ENCODE assay signal across 25 cellular contexts in the genomic region with DNA sequence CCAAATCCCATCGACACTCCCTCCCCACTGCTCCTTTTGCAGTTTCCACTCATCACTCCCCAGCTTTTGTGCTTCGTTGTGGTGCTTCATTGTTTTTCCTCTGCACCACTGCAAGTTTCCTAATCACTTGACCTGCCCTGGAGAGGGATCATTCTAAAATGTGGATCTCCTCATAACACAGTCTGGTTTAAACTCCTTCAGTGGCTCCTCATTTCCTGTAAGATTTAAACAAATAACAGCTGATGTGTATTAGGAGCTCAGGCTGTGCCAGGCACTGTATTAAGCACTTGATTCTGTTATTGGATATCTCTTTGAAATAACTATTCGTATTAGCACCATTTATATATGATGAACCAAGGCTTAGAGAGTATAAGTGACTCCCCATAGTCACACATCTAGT.
"Had no signal": no experiment of that assay in that cellular context is flagged by ENCODE, and none has a peak within 500 bp of the region (broad histone marks: within the 10 kb centered on the region; RNA-seq: fewer than 3 reads in every experiment).

No MANE protein-coding gene starts in this region.

- H3K4me2 ChIP-seq: hepatocyte had no signal

- H3K4me3 ChIP-seq: breast epithelium, colonic mucosa, dorsolateral prefrontal cortex, hepatocyte, left ventricle myocardium inferior, spleen, thoracic aorta, vagina had no signal

- H3K4me3 Mint-ChIP-seq: activated CD4-positive, alpha-beta memory T cell treated with anti-CD3 and anti-CD28 coated beads for 36 hours; activated naive CD4-positive, alpha-beta T cell treated with anti-CD3 and anti-CD28 coated beads for 36 hours; activated naive CD8-positive, alpha-beta T cell treated with anti-CD3 and anti-CD28 coated beads, Interleukin-2, amount 10 ng/mL, durations not matched to agents 7 days and 5 days; activated T-cell treated with anti-CD3 and anti-CD28 coated beads, Interleukin-2, amount 50 U/mL, for 72 hours; central memory CD8-positive, alpha-beta T cell; endodermal cell; natural killer cell treated with Interleukin-12 subunit alpha and Interleukin-12 subunit beta and Interleukin-15 and Interleukin-18, amount 100 ng/mL, for 72 hours; type B pancreatic cell had no signal

- H3K27me3 ChIP-seq: breast epithelium, colonic mucosa, dorsolateral prefrontal cortex, hepatocyte, spleen, vagina had no signal

- H3K79me2 ChIP-seq: hepatocyte had no signal

- H3K4me1 Mint-ChIP-seq: activated naive CD8-positive, alpha-beta T cell treated with anti-CD3 and anti-CD28 coated beads, Interleukin-2, amount 10 ng/mL, durations not matched to agents 7 days and 5 days; central memory CD8-positive, alpha-beta T cell had no signal

- DNase-seq: activated CD4-positive, alpha-beta memory T cell treated with anti-CD3 and anti-CD28 coated beads for 36 hours; activated CD4-positive, alpha-beta T cell treated with anti-CD3 and anti-CD28 coated beads for 48 hours; activated effector memory CD4-positive, alpha-beta T cell treated with Interleukin-2 at 50 U/mL for 16 hours; activated naive CD4-positive, alpha-beta T cell treated with anti-CD3 and anti-CD28 coated beads for 36 hours; activated naive CD8-positive, alpha-beta T cell treated with anti-CD3 and anti-CD28 coated beads, Interleukin-2, amount 10 ng/mL, durations not matched to agents 7 days and 5 days; activated T-cell treated with anti-CD3 and anti-CD28 coated beads, Interleukin-2, amount 50 U/mL, for 72 hours; amniotic stem cell; colonic mucosa; dorsolateral prefrontal cortex; endodermal cell; glutamatergic neuron; left ventricle myocardium inferior; mammary epithelial cell; occipital lobe; retina; spleen; stimulated activated CD4-positive, alpha-beta T cell treated with anti-CD3 and anti-CD28 coated beads, Interleukin-4, amount 100 ng/mL, for 1 hour; stimulated activated naive CD4-positive, alpha-beta T cell treated with Interleukin-2 at 50 U/mL for 16 hours had no signal

- H3K27ac Mint-ChIP-seq: activated CD4-positive, alpha-beta memory T cell treated with anti-CD3 and anti-CD28 coated beads for 36 hours; activated naive CD4-positive, alpha-beta T cell treated with anti-CD3 and anti-CD28 coated beads for 36 hours; activated naive CD8-positive, alpha-beta T cell treated with anti-CD3 and anti-CD28 coated beads, Interleukin-2, amount 10 ng/mL, durations not matched to agents 7 days and 5 days; activated T-cell treated with anti-CD3 and anti-CD28 coated beads, Interleukin-2, amount 50 U/mL, for 72 hours; endodermal cell; natural killer cell treated with Interleukin-12 subunit alpha and Interleukin-12 subunit beta and Interleukin-15 and Interleukin-18, amount 100 ng/mL, for 72 hours; type B pancreatic cell had no signal

- H3K9me3 Mint-ChIP-seq: activated CD4-positive, alpha-beta memory T cell treated with anti-CD3 and anti-CD28 coated beads for 36 hours; activated naive CD4-positive, alpha-beta T cell treated with anti-CD3 and anti-CD28 coated beads for 36 hours; activated naive CD8-positive, alpha-beta T cell treated with anti-CD3 and anti-CD28 coated beads, Interleukin-2, amount 10 ng/mL, durations not matched to agents 7 days and 5 days; activated T-cell treated with anti-CD3 and anti-CD28 coated beads, Interleukin-2, amount 50 U/mL, for 72 hours; central memory CD8-positive, alpha-beta T cell; endodermal cell; natural killer cell treated with Interleukin-12 subunit alpha and Interleukin-12 subunit beta and Interleukin-15 and Interleukin-18, amount 100 ng/mL, for 72 hours; type B pancreatic cell had no signal

- H3K4me1 ChIP-seq: breast epithelium, colonic mucosa, left ventricle myocardium inferior, spleen, vagina had no signal

- H2AFZ ChIP-seq: hepatocyte had no signal

- H3K36me3 ChIP-seq: breast epithelium, colonic mucosa, left ventricle myocardium inferior, spleen, thoracic aorta, vagina had no signal

- H3K27ac ChIP-seq: breast epithelium, colonic mucosa, dorsolateral prefrontal cortex, hepatocyte, left ventricle myocardium inferior, spleen, thoracic aorta, vagina had no signal

- H3K36me3 Mint-ChIP-seq: activated CD4-positive, alpha-beta memory T cell treated with anti-CD3 and anti-CD28 coated beads for 36 hours; natural killer cell treated with Interleukin-12 subunit alpha and Interleukin-12 subunit beta and Interleukin-15 and Interleukin-18, amount 100 ng/mL, for 72 hours; type B pancreatic cell had no signal

- H3K9me3 ChIP-seq: breast epithelium, colonic mucosa, left ventricle myocardium inferior, spleen, thoracic aorta, vagina had no signal
